In genomic region chr4:143515905-143516304, GRCh38 we compare ENCODE assay signal across 11 cellular contexts. TPM values are rescaled to one million over a fixed set of nuclear protein-coding genes. Genes with fewer than 3 reads are reported as not detected.
DNase-seq lines count a peak whose midpoint lies in the region; ATAC-seq and TF ChIP-seq lines count a peak whose summit lies in the region.
"Had no signal": no experiment of that assay in that cellular context is flagged by ENCODE, and none has a peak within 500 bp of the region (broad histone marks: within the 10 kb centered on the region; RNA-seq: fewer than 3 reads in every experiment).

No MANE protein-coding gene starts in this region.

- H3K36me3 ChIP-seq in SU-DHL-6 (ENCODE audit: low read length): peaks cover 3% of the 10 kb centered on the region; the same call in 1 of the 2 replicates
- H3K36me3 ChIP-seq in esophagus muscularis mucosa: peaks cover 0 to 31% (median 13%) of the 10 kb centered on the region in 4 donors
- peaks cover 0 to 17% of the 10 kb centered on the region in 2 donors for H3K36me3 ChIP-seq in gastrocnemius medialis

- no peak overlapping the region for H3K27ac Mint-ChIP-seq in T-helper 1 cell treated with Interleukin-12 subunit alpha and Interleukin-12 subunit beta and Interleukin-4 antibody, amounts not matched to agents 30 μg/mL and 1 μg/mL, for 36 hours

- no peak for ATAC-seq in gastrocnemius medialis

- no peaks in the 10 kb centered on the region for H3K9me3 ChIP-seq in SU-DHL-6 (ENCODE audit: insufficient read depth, low read length)
- H3K9me3 ChIP-seq in esophagus muscularis mucosa: no peaks in the 10 kb centered on the region
- no peaks in the 10 kb centered on the region for H3K9me3 ChIP-seq in gastrocnemius medialis

- H3F3A ChIP-seq in SU-DHL-6 (ENCODE audit: insufficient read depth): no peaks in the 10 kb centered on the region

- H3K4me3 ChIP-seq in SU-DHL-6 (ENCODE audit: insufficient read depth, low read length, poor library complexity, severe bottlenecking): peak overlapping the region; percentile 86
- H3K4me3 ChIP-seq in esophagus muscularis mucosa: peak overlapping the region; percentile 73 to 98 (median 84)
- peak overlapping the region in 2 of 4 donors; percentile 77 to 89 for H3K4me3 ChIP-seq in gastrocnemius medialis

- TF ChIP-seq POLR2A in esophagus muscularis mucosa (IDR thresholded peaks at IDR 0.05; ENCODE audit: low read depth) (no peak), gastrocnemius medialis (IDR thresholded peaks at IDR 0.05) (no peak)

- peak overlapping the region; percentile 76 for H3K4me2 ChIP-seq in SU-DHL-6 (ENCODE audit: low read depth, low read length, poor library complexity, severe bottlenecking)

- H3K27ac ChIP-seq in SU-DHL-6 (ENCODE audit: low read depth, low read length) (no peak overlapping the region), esophagus muscularis mucosa (replicated peaks in 1 of 4) (peak overlapping the region in 3 of 4 donors; percentile 97 to 99 (median 98)), gastrocnemius medialis (peak overlapping the region; percentile 91 to 96 (median 94))

- in situ Hi-C loops in gastrocnemius medialis (cut with MboI; ENCODE audit: low sequenced_read_pairs in 4 of 4): loop anchor here in 1 of 4 donors (10.0 kb wide), 1 partner anchor 141 kb away; no protein-coding TSS in a partner anchor

- peaks cover 35% of the 10 kb centered on the region for H3K4me1 Mint-ChIP-seq in T-helper 1 cell treated with Interleukin-12 subunit alpha and Interleukin-12 subunit beta and Interleukin-4 antibody, amounts not matched to agents 30 μg/mL and 1 μg/mL, for 36 hours (ENCODE audit: low read depth)

- H4K20me1 ChIP-seq in SU-DHL-6 (ENCODE audit: low read depth, low read length): peaks cover 10% of the 10 kb centered on the region; the same call in 1 of the 2 replicates

- H2AFZ ChIP-seq in SU-DHL-6 (ENCODE audit: low read depth, low read length, severe bottlenecking): no peak overlapping the region

- H3K9me3 Mint-ChIP-seq in T-helper 1 cell treated with Interleukin-12 subunit alpha and Interleukin-12 subunit beta and Interleukin-4 antibody, amounts not matched to agents 30 μg/mL and 1 μg/mL, for 36 hours: no peaks in the 10 kb centered on the region

- peaks cover 42 to 67% (median 62%) of the 10 kb centered on the region in 4 donors for H3K4me1 ChIP-seq in esophagus muscularis mucosa
- peaks cover 50 to 51% of the 10 kb centered on the region in 2 donors for H3K4me1 ChIP-seq in gastrocnemius medialis

- peaks cover 66% of the 10 kb centered on the region for H3K79me2 ChIP-seq in SU-DHL-6 (ENCODE audit: insufficient read depth, low read length)

- no peaks in the 10 kb centered on the region for H3K27me3 ChIP-seq in SU-DHL-6 (ENCODE audit: low read length)
- H3K27me3 ChIP-seq in esophagus muscularis mucosa: no peaks in the 10 kb centered on the region
- no peaks in the 10 kb centered on the region for H3K27me3 ChIP-seq in gastrocnemius medialis

- no peak overlapping the region for H3K9ac ChIP-seq in SU-DHL-6 (ENCODE audit: low read length)

- TF ChIP-seq CTCF in SU-DHL-6 (IDR thresholded peaks at IDR 0.05; ENCODE audit: insufficient read depth, low read length, poor library complexity, severe bottlenecking) (no peak), esophagus muscularis mucosa (IDR thresholded peaks at IDR 0.05) (no peak), gastrocnemius medialis (IDR thresholded peaks at IDR 0.05 in 4 of 5, conservative IDR thresholded peaks at IDR 0.05 in 1 of 5) (no peak)

- H3K36me3 Mint-ChIP-seq in T-helper 1 cell treated with Interleukin-12 subunit alpha and Interleukin-12 subunit beta and Interleukin-4 antibody, amounts not matched to agents 30 μg/mL and 1 μg/mL, for 36 hours (ENCODE audit: low read depth): peaks cover 37% of the 10 kb centered on the region

- H3K4me3 Mint-ChIP-seq in T-helper 1 cell treated with Interleukin-12 subunit alpha and Interleukin-12 subunit beta and Interleukin-4 antibody, amounts not matched to agents 30 μg/mL and 1 μg/mL, for 36 hours: peak overlapping the region; percentile 68

- DNase-seq in T-helper 1 cell (no peak), esophagus muscularis mucosa (ENCODE audit: extremely low spot score) (no peak), gastrocnemius medialis (no peak), NCI-H1092 (lab: John Stamatoyannopoulos, UW) (no peak), SIG-M5 (lab: John Stamatoyannopoulos, UW) (no peak), mucosa of gallbladder (ENCODE audit: low spot score) (no peak)
- DNase-seq: 8988T, NCI-H1092 treated with DMSO at 0.1 percent for 48 hours, T1000 had no signal

- no peak for TF ChIP-seq EP300 in esophagus muscularis mucosa (IDR thresholded peaks at IDR 0.05)

- H3K9me2 ChIP-seq in SU-DHL-6 (replicated peaks; ENCODE audit: insufficient read depth, low read length): no peaks in the 10 kb centered on the region

- intact Hi-C loops in esophagus muscularis mucosa (cut with DNase I): loop anchor here (10.0 kb wide), 1 partner anchor 311 kb away; no protein-coding TSS in a partner anchor
- intact Hi-C loops in gastrocnemius medialis (cut with DNase I; ENCODE audit: low total_unique reads): loop anchor here (10.0 kb wide), 1 partner anchor 1579 kb away; the partner anchor contains the start of genes ABCE1 and ANAPC10

- no peaks in the 10 kb centered on the region for H3K27me3 Mint-ChIP-seq in T-helper 1 cell treated with Interleukin-12 subunit alpha and Interleukin-12 subunit beta and Interleukin-4 antibody, amounts not matched to agents 30 μg/mL and 1 μg/mL, for 36 hours (ENCODE audit: low read depth)

RNA-seq across cellular contexts. Expression of gene SMARCA5, which starts 2.4 kb away (rescaled TPM):
- total RNA-seq in esophagus muscularis mucosa: 10 to 100 TPM; 38.0 to 59.8 (median 46.3) TPM
- 10 to 100 TPM; 19.7 to 27.8 (median 26.7) TPM for total RNA-seq in gastrocnemius medialis
- total RNA-seq in mucosa of gallbladder: 49.5 TPM
